In genomic region chr18:27510036-27510633, GRCh38 we compare ENCODE assay signal across 8 cellular contexts.
DNase-seq lines count a peak whose midpoint lies in the region; ATAC-seq and TF ChIP-seq lines count a peak whose summit lies in the region.
"Not testable (repeated sequence)": the region's sequence is repeated elsewhere in the genome, so short reads cannot be mapped to it uniquely, and the experiment has no call there.

No MANE protein-coding gene starts in this region.

- TF ChIP-seq CTCF in BE2C (IDR thresholded peaks at IDR 0.05; ENCODE audit: low read depth, low read length); WTC11 (IDR thresholded peaks at IDR 0.05); glutamatergic neuron (IDR thresholded peaks at IDR 0.05; ENCODE audit: partially characterized antibody, unreplicated experiment): not testable (repeated sequence)

- not testable (repeated sequence) for H3K14ac ChIP-seq in neuronal stem cell (ENCODE audit: low read length)

- H2BK5ac ChIP-seq in mesendoderm (ENCODE audit: low read length); neuronal stem cell (ENCODE audit: low read length): not testable (repeated sequence)

- CTCF ChIA-PET in WTC11 (lab: Charles Lee) = interaction anchor here (1.7 kb wide), 1 partner anchor 95 kb away, joined by 3 read pairs; no protein-coding TSS in a partner anchor

- H3K4me1 Mint-ChIP-seq in WTC11 = peaks cover 11% of the 10 kb centered on the region
- not testable (repeated sequence) for H3K4me1 Mint-ChIP-seq in glutamatergic neuron (ENCODE audit: low read depth, unreplicated experiment)

- peak overlapping the region; percentile 51 for H3K4me3 Mint-ChIP-seq in WTC11
- not testable (repeated sequence) for H3K4me3 Mint-ChIP-seq in glutamatergic neuron (ENCODE audit: unreplicated experiment)

- H3K4ac ChIP-seq in mesendoderm (ENCODE audit: low read depth, low read length); neuronal stem cell (ENCODE audit: low read length): not testable (repeated sequence)

- not testable (repeated sequence) for H3K9me3 ChIP-seq in BE2C; HUES48 (ENCODE audit: control insufficient read depth, insufficient read depth, low read length); neuronal stem cell (replicated peaks in 1 of 2; ENCODE audit: control insufficient read depth in 2 of 2, insufficient read depth in 1 of 2, low read depth in 1 of 2, low read length in 2 of 2)

- not testable (repeated sequence) for H2BK15ac ChIP-seq in mesendoderm (replicated peaks; ENCODE audit: low read depth); neuronal stem cell (ENCODE audit: low read length)

- no CpG with 5 or more reads among the region's 21 CpGs for WGBS in mesendoderm (ENCODE audit: extremely low coverage, insufficient coverage, low lambda C conversion rate)
- WGBS in neuronal stem cell (ENCODE audit: extremely low coverage in 2 of 2, insufficient read length in 2 of 2, insufficient replicate concordance in 1 of 2), 2 donors = no CpG with 5 or more reads among the region's 21 CpGs

- H3K27ac Mint-ChIP-seq in WTC11 = peak overlapping the region; percentile 89
- H3K27ac Mint-ChIP-seq in glutamatergic neuron (ENCODE audit: unreplicated experiment) = not testable (repeated sequence)

- DNase-seq in BE2C (peak; percentile 4), ELF-1 (ENCODE audit: low read depth, low spot score) (peak; percentile 63), NCI-H748 (lab: John Stamatoyannopoulos, UW; ENCODE audit: unreplicated experiment) (peak; percentile 60), WTC11 (ENCODE audit: low spot score) (peak; percentile 72), glutamatergic neuron (peak; percentile 17), mesendoderm (peak; percentile 5)
- DNase-seq in neuronal stem cell (ENCODE audit: low spot score) = not testable (repeated sequence)

- not testable (repeated sequence) for H4K5ac ChIP-seq in mesendoderm (ENCODE audit: low read length)

- not testable (repeated sequence) for H3K4me3 ChIP-seq in BE2C (ENCODE audit: low read depth, low read length); HUES48 (ENCODE audit: low read depth, low read length); mesendoderm (ENCODE audit: low read length); neuronal stem cell (ENCODE audit: low read length in 2 of 2)

- peak overlapping the region; percentile 80 for H2AFZ ChIP-seq in neuronal stem cell (ENCODE audit: low read length)

- H3K27me3 ChIP-seq in BE2C; HUES48 (ENCODE audit: control insufficient read depth, insufficient read depth, low read length); mesendoderm (ENCODE audit: insufficient read depth, low read length, poor library complexity); neuronal stem cell (ENCODE audit: control insufficient read depth in 3 of 3, insufficient read depth in 3 of 3, low read depth in 1 of 3, low read length in 3 of 3): not testable (repeated sequence)

- POLR2A ChIA-PET in WTC11 (lab: Charles Lee) = not testable (repeated sequence)

- peaks cover 23% of the 10 kb centered on the region for H3K36me3 Mint-ChIP-seq in WTC11
- H3K36me3 Mint-ChIP-seq in glutamatergic neuron (ENCODE audit: unreplicated experiment) = not testable (repeated sequence)

- not testable (repeated sequence) for H3K79me2 ChIP-seq in mesendoderm (ENCODE audit: control insufficient read depth, insufficient read depth, low read length)

- not testable (repeated sequence) for H2BK120ac ChIP-seq in mesendoderm (ENCODE audit: low read depth, low read length); neuronal stem cell (ENCODE audit: low read depth, low read length)

- not testable (repeated sequence) for H3K23ac ChIP-seq in mesendoderm (ENCODE audit: low read length); neuronal stem cell (ENCODE audit: low read depth, low read length, poor library complexity)

- peaks cover 21% of the 10 kb centered on the region for H3K9me3 Mint-ChIP-seq in WTC11
- not testable (repeated sequence) for H3K9me3 Mint-ChIP-seq in glutamatergic neuron (ENCODE audit: unreplicated experiment)

- H3K27ac ChIP-seq in HUES48 (ENCODE audit: low read depth, low read length) = peak overlapping the region; percentile 27
- not testable (repeated sequence) for H3K27ac ChIP-seq in mesendoderm (ENCODE audit: low read depth, low read length); neuronal stem cell (replicated peaks; ENCODE audit: low read length)

- H3K9ac ChIP-seq in HUES48 (ENCODE audit: low read depth, low read length); mesendoderm (ENCODE audit: low read length); neuronal stem cell (ENCODE audit: low read depth, low read length, poor library complexity): not testable (repeated sequence)

- not testable (repeated sequence) for H3K4me1 ChIP-seq in BE2C; HUES48 (ENCODE audit: control insufficient read depth, insufficient read depth, low read length); mesendoderm (ENCODE audit: control insufficient read depth, low read depth, low read length); neuronal stem cell (ENCODE audit: control insufficient read depth in 2 of 2, insufficient read depth in 1 of 2, low read depth in 1 of 2, low read length in 2 of 2)

- not testable (repeated sequence) for H3K79me1 ChIP-seq in mesendoderm (ENCODE audit: low read length); neuronal stem cell (ENCODE audit: low read depth, low read length)

- ATAC-seq in WTC11 = not testable (repeated sequence)

- H3K4me2 ChIP-seq in mesendoderm (ENCODE audit: low read length); neuronal stem cell (ENCODE audit: insufficient read depth, low read length, poor library complexity, severe bottlenecking): not testable (repeated sequence)

- H2AK5ac ChIP-seq in mesendoderm (ENCODE audit: low read length); neuronal stem cell (ENCODE audit: low read depth, low read length): not testable (repeated sequence)

- not testable (repeated sequence) for H2BK12ac ChIP-seq in neuronal stem cell (ENCODE audit: low read length)

- not testable (repeated sequence) for H3K56ac ChIP-seq in mesendoderm (ENCODE audit: low read length)

- not testable (repeated sequence) for H3K18ac ChIP-seq in mesendoderm (ENCODE audit: low read length); neuronal stem cell (ENCODE audit: low read length)

- not testable (repeated sequence) for H4K91ac ChIP-seq in neuronal stem cell (ENCODE audit: low read depth, low read length, poor library complexity)

- not testable (repeated sequence) for H3K36me3 ChIP-seq in BE2C; HUES48 (ENCODE audit: control insufficient read depth, insufficient read depth, low read length); mesendoderm (ENCODE audit: control insufficient read depth, insufficient read depth, low read length); neuronal stem cell (replicated peaks in 1 of 2; ENCODE audit: control insufficient read depth in 2 of 2, insufficient read depth in 2 of 2, low read length in 2 of 2)

- H3K27me3 Mint-ChIP-seq in WTC11 (ENCODE audit: low read depth); glutamatergic neuron (ENCODE audit: unreplicated experiment): not testable (repeated sequence)

- H4K8ac ChIP-seq in mesendoderm (ENCODE audit: low read depth, low read length); neuronal stem cell (ENCODE audit: low read depth, low read length): not testable (repeated sequence)

TF ChIP-seq in WTC11, 78 proteins besides CTCF, POLR2A, EP300 and RAD21:
- TF ChIP-seq FOXP4 (CRISPR knock-in tag; IDR thresholded peaks at IDR 0.05) (peak; percentile 23; the same call in 1 of the 2 replicates), E2F5 (CRISPR knock-in tag; IDR thresholded peaks at IDR 0.05) (0 out of 2 replicates have a peak, but pooled peaks have one; percentile 26), FOXK1 (CRISPR knock-in tag; IDR thresholded peaks at IDR 0.05) (peak; percentile 63; the same call in 1 of the 2 replicates), FOXP1 (CRISPR knock-in tag; IDR thresholded peaks at IDR 0.05; ENCODE audit: borderline replicate concordance) (peak; percentile 26; the same call in 1 of the 2 replicates)
